ENCODE assay signal across 24 cellular contexts in genomic region chr3:197076446-197076845, GRCh38.
"Had no signal": no experiment of that assay in that cellular context is flagged by ENCODE, and none has a peak within 500 bp of the region (broad histone marks: within the 10 kb centered on the region; RNA-seq: fewer than 3 reads in every experiment).

No MANE protein-coding gene starts in this region.

- H3K27ac Mint-ChIP-seq: activated naive CD8-positive, alpha-beta T cell; naive B cell; nephron progenitor cell; progenitor cell of endocrine pancreas had no signal

- H3K4me1 Mint-ChIP-seq: naive B cell, nephron progenitor cell had no signal

- DNase-seq: activated CD4-positive, alpha-beta T cell treated with anti-CD3 and anti-CD28 coated beads for 48 hours; activated CD4-positive, alpha-beta T cell treated with anti-CD3 and anti-CD28 coated beads, Interleukin-2, amount 50 U/mL, for 48 hours; activated CD8-positive, alpha-beta memory T cell treated with anti-CD3 and anti-CD28 coated beads for 24 hours; activated effector memory CD4-positive, alpha-beta T cell treated with Interleukin-2 at 50 U/mL for 16 hours; activated naive CD4-positive, alpha-beta T cell treated with Interleukin-2 at 50 U/mL for 16 hours; aorta; brain microvascular endothelial cell; dorsolateral prefrontal cortex; effector memory CD4-positive, alpha-beta T cell; gastrocnemius medialis; islet precursor cell; left ventricle myocardium inferior; naive B cell; nephron progenitor cell; stimulated activated CD4-positive, alpha-beta T cell treated with anti-CD3 and anti-CD28 coated beads, Interleukin-12 subunit alpha, Interleukin-12 subunit beta, amount 100 ng/mL, for 4 hours; stimulated activated CD4-positive, alpha-beta T cell treated with anti-CD3 and anti-CD28 coated beads, Interleukin-4, amount 100 ng/mL, for 1 hour; stimulated activated naive CD8-positive, alpha-beta T cell treated with anti-CD3 and anti-CD28 coated beads, Interleukin-15, Interleukin-2, amounts not matched to agents 100 U/mL and 50 U/mL, for 24 hours; testis; transverse colon; WERI-Rb-1 had no signal

- H3K4me3 Mint-ChIP-seq: activated naive CD8-positive, alpha-beta T cell; naive B cell; nephron progenitor cell had no signal

- H3K9me3 Mint-ChIP-seq: naive B cell, nephron progenitor cell had no signal

- ATAC-seq: activated CD4-positive, CD25-positive, alpha-beta regulatory T cell treated with anti-CD3 and anti-CD28 coated beads, Interleukin-2, amount 50 U/mL, for 24 hours; gastrocnemius medialis; sciatic nerve; stimulated activated naive CD8-positive, alpha-beta T cell treated with anti-CD3 and anti-CD28 coated beads, Interleukin-15, Interleukin-2, amounts not matched to agents 100 U/mL and 50 U/mL, for 24 hours had no signal

- H3K27me3 Mint-ChIP-seq: activated naive CD8-positive, alpha-beta T cell; naive B cell; progenitor cell of endocrine pancreas had no signal
